Comparison of ENCODE assay signal across 1 cellular context in the genomic region with DNA sequence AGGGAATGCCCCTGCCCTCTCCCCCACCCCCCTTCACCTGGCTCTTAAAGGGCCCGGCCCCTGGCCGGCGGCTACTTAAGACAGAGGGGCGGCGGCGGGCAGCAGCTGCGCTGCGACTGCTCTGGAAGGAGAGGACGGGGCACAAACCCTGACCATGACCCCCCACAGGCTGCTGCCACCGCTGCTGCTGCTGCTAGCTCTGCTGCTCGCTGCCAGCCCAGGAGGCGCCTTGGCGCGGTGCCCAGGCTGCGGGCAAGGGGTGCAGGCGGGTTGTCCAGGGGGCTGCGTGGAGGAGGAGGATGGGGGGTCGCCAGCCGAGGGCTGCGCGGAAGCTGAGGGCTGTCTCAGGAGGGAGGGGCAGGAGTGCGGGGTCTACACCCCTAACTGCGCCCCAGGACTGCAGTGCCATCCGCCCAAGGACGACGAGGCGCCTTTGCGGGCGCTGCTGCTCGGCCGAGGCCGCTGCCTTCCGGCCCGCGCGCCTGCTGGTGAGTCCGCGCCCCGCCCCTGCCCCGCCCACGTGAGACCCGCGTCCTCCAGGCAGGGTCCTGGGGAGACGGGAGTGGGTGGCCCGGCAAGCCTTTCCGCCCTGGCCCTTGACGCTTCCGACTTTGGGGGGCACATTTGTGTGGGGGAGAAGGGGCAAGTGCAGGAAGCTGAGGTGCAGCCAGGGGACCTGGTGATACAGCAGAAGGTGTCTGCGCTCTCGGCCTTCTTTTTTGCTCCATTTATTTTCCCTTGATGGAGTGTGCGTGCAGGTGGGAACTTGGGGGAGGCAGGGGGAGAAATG.
TF ChIP-seq lines count a peak whose summit lies in the region.

A gene with protein sequence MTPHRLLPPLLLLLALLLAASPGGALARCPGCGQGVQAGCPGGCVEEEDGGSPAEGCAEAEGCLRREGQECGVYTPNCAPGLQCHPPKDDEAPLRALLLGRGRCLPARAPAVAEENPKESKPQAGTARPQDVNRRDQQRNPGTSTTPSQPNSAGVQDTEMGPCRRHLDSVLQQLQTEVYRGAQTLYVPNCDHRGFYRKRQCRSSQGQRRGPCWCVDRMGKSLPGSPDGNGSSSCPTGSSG (plus strand): TSS at position 104 of the 790 bp plus-strand sequence. CDS start 51 bp downstream, at position 155.

TF ChIP-seq in A549, 52 proteins besides CTCF, POLR2A, EP300 and RAD21 (continued from another document):
- TF ChIP-seq, protein P1, sequence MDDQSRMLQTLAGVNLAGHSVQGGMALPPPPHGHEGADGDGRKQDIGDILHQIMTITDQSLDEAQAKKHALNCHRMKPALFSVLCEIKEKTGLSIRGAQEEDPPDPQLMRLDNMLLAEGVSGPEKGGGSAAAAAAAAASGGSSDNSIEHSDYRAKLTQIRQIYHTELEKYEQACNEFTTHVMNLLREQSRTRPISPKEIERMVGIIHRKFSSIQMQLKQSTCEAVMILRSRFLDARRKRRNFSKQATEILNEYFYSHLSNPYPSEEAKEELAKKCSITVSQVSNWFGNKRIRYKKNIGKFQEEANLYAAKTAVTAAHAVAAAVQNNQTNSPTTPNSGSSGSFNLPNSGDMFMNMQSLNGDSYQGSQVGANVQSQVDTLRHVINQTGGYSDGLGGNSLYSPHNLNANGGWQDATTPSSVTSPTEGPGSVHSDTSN (IDR thresholded peaks at IDR 0.05), result no peak
